In genomic region chr17:44546711-44547606, GRCh38 we compare ENCODE assay signal across 1 cellular context.
TF ChIP-seq lines count a peak whose summit lies in the region.

No MANE protein-coding gene starts in this region.

TF ChIP-seq in endothelial cell of umbilical vein, 7 proteins besides CTCF, POLR2A, EP300 and RAD21 (continued from another document):
- TF ChIP-seq JUN (IDR thresholded peaks at IDR 0.05; ENCODE audit: borderline replicate concordance, insufficient read depth, insufficient read length, low read depth) (peak; percentile 80), FOS (IDR thresholded peaks at IDR 0.05; ENCODE audit: borderline replicate concordance, insufficient read depth, low read length) (peak; percentile 86), POLR2AphosphoS5 (IDR thresholded peaks at IDR 0.05; ENCODE audit: insufficient read depth, low read depth, low read length) (peak; percentile 25), MAX (IDR thresholded peaks at IDR 0.05; ENCODE audit: insufficient read depth, insufficient read length) (no peak), EZH2 (IDR thresholded peaks at IDR 0.05; ENCODE audit: borderline replicate concordance, low read depth, low read length, severe bottlenecking) (no peak), MYC (IDR thresholded peaks at IDR 0.05; ENCODE audit: low read depth, low read length) (no peak)
